In the genomic region with DNA sequence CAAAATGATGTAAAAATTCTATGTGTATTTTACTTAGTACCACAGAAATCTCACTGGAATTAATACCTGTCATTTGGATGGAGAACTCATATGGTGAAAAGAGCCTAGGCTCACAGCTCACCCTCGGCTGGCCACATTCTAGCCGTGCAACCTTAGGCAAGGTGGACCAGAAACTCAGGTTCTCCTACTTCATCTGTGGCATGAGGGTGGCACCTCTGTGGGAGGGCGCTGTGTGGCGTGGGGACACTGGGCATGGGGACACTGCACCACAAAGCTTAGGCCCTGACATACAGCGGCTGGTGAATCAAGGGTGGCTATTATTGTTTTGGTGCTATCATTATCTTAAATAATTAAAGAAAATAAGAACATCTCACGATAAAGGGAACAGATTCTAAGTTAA, we compare ENCODE assay signal across 27 cellular contexts. TPM values are rescaled to one million over a fixed set of nuclear protein-coding genes. Genes with fewer than 3 reads are reported as not detected.
"Had no signal": no experiment of that assay in that cellular context is flagged by ENCODE, and none has a peak within 500 bp of the region (broad histone marks: within the 10 kb centered on the region; RNA-seq: fewer than 3 reads in every experiment).

No MANE protein-coding gene starts in this region.

- ATAC-seq: natural killer cell; right lobe of liver; stimulated activated effector memory CD8-positive, alpha-beta T cell treated with anti-CD3 and anti-CD28 coated beads, Interleukin-12 subunit alpha, Interleukin-12 subunit beta, amount 100 ng/mL, for 72 hours; stimulated activated naive CD8-positive, alpha-beta T cell treated with anti-CD3 and anti-CD28 coated beads, Interleukin-15, amount 100 ng/mL, for 72 hours; stimulated activated naive CD8-positive, alpha-beta T cell treated with anti-CD3 and anti-CD28 coated beads, Interleukin-15, Interleukin-2, amounts not matched to agents 100 U/mL and 50 U/mL, for 24 hours had no signal

- H3K27ac ChIP-seq: ovary, parathyroid adenoma, psoas muscle, right lobe of liver, sigmoid colon, suprapubic skin, testis, tibial artery, transverse colon, upper lobe of left lung, vagina had no signal

- H3K79me2 ChIP-seq: parathyroid adenoma had no signal

- H3K9ac ChIP-seq: neural progenitor cell, parathyroid adenoma had no signal

- H3K4me1 ChIP-seq: right lobe of liver, suprapubic skin, testis, tibial artery had no signal

- DNase-seq: natural killer cell; occipital lobe; ovary; posterior cingulate gyrus; psoas muscle; right cardiac atrium; right lobe of liver; sigmoid colon; small intestine; stimulated activated CD4-positive, alpha-beta T cell treated with anti-CD3 and anti-CD28 coated beads, Interleukin-15, amount 100 ng/mL, for 24 hours; stimulated activated CD4-positive, alpha-beta T cell treated with anti-CD3 and anti-CD28 coated beads, Interleukin-2, amount 100 ng/mL, for 24 hours; stimulated activated CD4-positive, alpha-beta T cell treated with anti-CD3 and anti-CD28 coated beads, Interleukin-2, amount 100 ng/mL, for 48 hours; stimulated activated CD4-positive, alpha-beta T cell treated with anti-CD3 and anti-CD28 coated beads, Interleukin-4, amount 100 ng/mL, for 24 hours; stimulated activated naive CD4-positive, alpha-beta T cell; stimulated activated naive CD8-positive, alpha-beta T cell treated with anti-CD3 and anti-CD28 coated beads, Interleukin-15, amount 100 ng/mL, for 72 hours; stimulated activated naive CD8-positive, alpha-beta T cell treated with anti-CD3 and anti-CD28 coated beads, Interleukin-15, Interleukin-2, amounts not matched to agents 100 U/mL and 50 U/mL, for 24 hours; substantia nigra; testis; tibial artery; transverse colon had no signal

- H3K27me3 ChIP-seq: neural progenitor cell, ovary, right lobe of liver, sigmoid colon, testis, tibial artery, upper lobe of left lung, vagina had no signal

- H3K9me3 ChIP-seq: ovary, psoas muscle, right lobe of liver, sigmoid colon, suprapubic skin, testis, tibial artery, transverse colon, upper lobe of left lung, vagina had no signal

- H3K36me3 ChIP-seq: neural progenitor cell, ovary, right lobe of liver, sigmoid colon, suprapubic skin, tibial artery, transverse colon, upper lobe of left lung, vagina had no signal

- H3K4me2 ChIP-seq: neural progenitor cell had no signal

- FAIRE-seq: small intestine, urothelium cell line had no signal

- H3K4me3 ChIP-seq: neural progenitor cell, ovary, psoas muscle, right lobe of liver, sigmoid colon, suprapubic skin, testis, tibial artery, transverse colon, upper lobe of left lung, vagina had no signal

- H2AFZ ChIP-seq: neural progenitor cell, parathyroid adenoma had no signal

RNA-seq across cellular contexts. Expression of gene EML1, which starts 47.1 kb away (rescaled TPM):
- total RNA-seq: natural killer cell had no signal
